In genomic region chr19:50300051-50300450, GRCh38 we compare ENCODE assay signal across 19 cellular contexts. TPM values are rescaled to one million over a fixed set of nuclear protein-coding genes. Genes with fewer than 3 reads are reported as not detected.
DNase-seq lines count a peak whose midpoint lies in the region; ATAC-seq, FAIRE-seq and TF ChIP-seq lines count a peak whose summit lies in the region.
"Had no signal": no experiment of that assay in that cellular context is flagged by ENCODE, and none has a peak within 500 bp of the region (broad histone marks: within the 10 kb centered on the region; RNA-seq: fewer than 3 reads in every experiment).

No MANE protein-coding gene starts in this region.

- no peaks in the 10 kb centered on the region for H3K27me3 Mint-ChIP-seq in type B pancreatic cell

- no peak overlapping the region for H3K27ac ChIP-seq in K562 (ENCODE audit: extremely low read depth, low read depth, low read length)
- H3K27ac ChIP-seq: PC-9, SJSA1 had no signal

- WGBS in K562 (ENCODE audit: insufficient coverage, low coverage, missing lambda C conversion rate) = 0% methylated on average over 2 of the region's 2 CpGs

- H3K27me3 ChIP-seq in K562 (ENCODE audit: control insufficient read depth in 2 of 2, insufficient read depth in 2 of 2, low read length in 2 of 2) = peaks cover 13 to 23% of the 10 kb centered on the region in 2 experiments
- H3K27me3 ChIP-seq: BLaER1 treated with 17β-estradiol and CSF1 and Interleukin-3, amounts not matched to agents 10 nM and 100 nM had no signal

- no peak overlapping the region for H2AFZ ChIP-seq in K562 (ENCODE audit: low read depth, low read length)
- H2AFZ ChIP-seq: PC-9 had no signal

- peaks cover 4% of the 10 kb centered on the region for H3K36me3 Mint-ChIP-seq in type B pancreatic cell

- TF ChIP-seq CTCF in K562 (IDR thresholded peaks at IDR 0.05 in 2 of 3, conservative IDR thresholded peaks at IDR 0.05 in 1 of 3; ENCODE audit: insufficient read depth in 2 of 3, low read depth in 1 of 3, low read length in 3 of 3) (no peak), foreskin fibroblast (IDR thresholded peaks at IDR 0.05; ENCODE audit: low read depth, low read length) (no peak), type B pancreatic cell (conservative IDR thresholded peaks at IDR 0.05) (no peak)

- no peaks in the 10 kb centered on the region for H3K9me1 ChIP-seq in K562 (ENCODE audit: control insufficient read depth, insufficient read depth, low read length)

- H3K79me2 ChIP-seq in K562 (ENCODE audit: control insufficient read depth, insufficient read depth, low read length) = no peaks in the 10 kb centered on the region

- intact Hi-C loops in K562 (cut with micrococcal nuclease) = no loop called here

- ATAC-seq in K562 = no peak
- ATAC-seq in HG03460 (IDR thresholded peaks at IDR 0.05; ENCODE audit: unreplicated experiment) = no peak

- H3K9me3 Mint-ChIP-seq in type B pancreatic cell = no peaks in the 10 kb centered on the region
- H3K9me3 Mint-ChIP-seq: H9 had no signal

- no peak for TF ChIP-seq EP300 in K562 (IDR thresholded peaks at IDR 0.05; ENCODE audit: low read length)

- no peak overlapping the region for H3K4me2 ChIP-seq in K562 (ENCODE audit: insufficient read depth, low read length)

- peaks cover 0 to 3% of the 10 kb centered on the region in 2 experiments; a peak in 3 of 5 replicates for H3K4me1 ChIP-seq in K562 (replicated peaks in 1 of 2; ENCODE audit: control insufficient read depth in 2 of 2, insufficient read depth in 2 of 2, low read length in 2 of 2)

- no peak overlapping the region for H3K4me3 Mint-ChIP-seq in type B pancreatic cell
- H3K4me3 Mint-ChIP-seq: H9 had no signal

- H3K4me1 Mint-ChIP-seq in type B pancreatic cell (ENCODE audit: unreplicated experiment) = no peaks in the 10 kb centered on the region
- H3K4me1 Mint-ChIP-seq: H9 had no signal

- H3K4me3 ChIP-seq in K562 (no peak overlapping the region), foreskin fibroblast (ENCODE audit: low read depth in 1 of 2, low read length in 2 of 2) (no peak overlapping the region)
- H3K4me3 ChIP-seq: BLaER1 treated with 17β-estradiol and CSF1 and Interleukin-3, amounts not matched to agents 10 nM and 100 nM; PC-9; SJSA1 had no signal

- no peaks in the 10 kb centered on the region for H3K9me3 ChIP-seq in K562 (replicated peaks; ENCODE audit: control insufficient read depth, insufficient read depth, low read depth, low read length)
- H3K9me3 ChIP-seq: SJSA1 had no signal

- DNase-seq in HCEC 1CT = peak; percentile 11
- DNase-seq in K562 (ENCODE audit: extremely low read depth in 1 of 4, low spot score in 3 of 4) = no peak
- DNase-seq in foreskin fibroblast = peak; percentile 34 to 40
- DNase-seq in type B pancreatic cell (ENCODE audit: extremely low spot score, unreplicated experiment) = no peak
- DNase-seq in T-helper 2 cell = no peak
- DNase-seq in activated gamma-delta T cell treated with Interleukin-2 at 50 U/mL for 16 hours = no peak
- DNase-seq: DMS79 treated with DMSO at 0.1 percent for 48 hours, H9, MM.1S, NCI-H1105, NCI-H1694, NCI-H2227 treated with DMSO at 0.1 percent for 48 hours, NCI-H524, PC-9 had no signal

- CTCF ChIA-PET in K562 (lab: Yijun Ruan, JAX; ENCODE audit: low intra/inter-chr PET ratio) = no interaction called here

- peak; percentile 75 for FAIRE-seq in K562 (lab: Jason Lieb, UNC)
- FAIRE-seq: G401.6 had no signal

- POLR2A ChIA-PET in K562 (lab: Yijun Ruan, JAX) = no interaction called here

- TF ChIP-seq POLR2A in K562 (conservative IDR thresholded peaks at IDR 0.05) = no peak

- no peak for TF ChIP-seq RAD21 in K562 (CRISPR knock-in tag; conservative IDR thresholded peaks at IDR 0.05 in 1 of 2, IDR thresholded peaks at IDR 0.05 in 1 of 2)

- 0 out of 2 replicates have a peak, but pooled peaks cover 4% of the 10 kb centered on the region for H4K20me1 ChIP-seq in K562 (replicated peaks; ENCODE audit: control insufficient read depth, insufficient read depth, low read length)
- H4K20me1 ChIP-seq: BLaER1 treated with 17β-estradiol and CSF1 and Interleukin-3, amounts not matched to agents 10 nM and 100 nM had no signal

- in situ Hi-C loops in K562 (cut with MboI) = no loop called here

- peak overlapping the region; percentile 4 for H3K27ac Mint-ChIP-seq in type B pancreatic cell
- H3K27ac Mint-ChIP-seq: H9 had no signal

- H3K36me3 ChIP-seq in K562 (ENCODE audit: control insufficient read depth, insufficient read depth, low read length) = no peaks in the 10 kb centered on the region
- H3K36me3 ChIP-seq: BLaER1 treated with 17β-estradiol and CSF1 and Interleukin-3, amounts not matched to agents 10 nM and 100 nM; SJSA1 had no signal

- BruUV-seq in K562 (replicated peaks; lab: Mats Ljungman, UMichigan) = no TSS peak

- H3K9ac ChIP-seq in K562 (ENCODE audit: insufficient read depth in 1 of 2, low read depth in 2 of 2, low read length in 2 of 2) = no peak overlapping the region

TF ChIP-seq in K562, 482 proteins besides CTCF, POLR2A, EP300 and RAD21:
- peak; percentile 71 for TF ChIP-seq EGR1 (conservative IDR thresholded peaks at IDR 0.05)
- no peak for TF ChIP-seq CEBPZ (IDR thresholded peaks at IDR 0.05; ENCODE audit: borderline replicate concordance, low read depth, low read length)
TF ChIP-seq in K562: peak in this region for 1.

RNA-seq across cellular contexts. Expression of gene KCNC3, which starts 29.1 kb away (rescaled TPM):
- total RNA-seq in K562 (2011; cell fraction: chromatin; rRNA removed; ENCODE audit: low replicate concordance) = 19.8 and 38.5 TPM in 2 replicates
- total RNA-seq in K562 (2011; cell fraction: nucleolus; rRNA removed) = 17.0 and 18.4 TPM in 2 replicates
- 18.8 and 48.6 TPM in 2 replicates for total RNA-seq in K562 (2011; cell fraction: nucleoplasm; rRNA removed)
- 1.8 and 4.0 TPM in 2 replicates for total RNA-seq in K562 (2014; rRNA removed)
- total RNA-seq in K562 (2014; rRNA removed; fragmentation: Illumina TruSeq; extraction: Trizol) = 1.4 and 1.7 TPM in 2 replicates
- 2.1 and 3.0 TPM in 2 replicates for total RNA-seq in K562 (2015; rRNA removed; fragmentation: Illumina TruSeq; extraction: Trizol)
- total RNA-seq in K562 (2021) = 20.2 and 26.2 TPM in 2 replicates
- 2.0 and 3.7 TPM in 2 replicates for polyA plus RNA-seq in K562 (2011; rRNA removed)
- 2.0 and 2.7 TPM in 2 replicates for polyA plus RNA-seq in K562 (2011; cell fraction: cytosol; rRNA removed)
- polyA plus RNA-seq in K562 (2011; cell fraction: nucleus; rRNA removed) = 12.7 and 28.1 TPM in 2 replicates
- 10.3 and 13.2 TPM in 2 replicates for polyA plus RNA-seq in K562 (2012)
- 14.9 and 16.4 TPM in 2 replicates for polyA plus RNA-seq in K562 (2014; fragmentation: Illumina TruSeq; extraction: Trizol)
- polyA plus RNA-seq in K562 (2014; fragmentation: Nextera tagmentation; extraction: Ambion mirVana) = under 1 TPM; 0.03 to 0.06 TPM
- 13.2 and 14.2 TPM in 2 replicates for polyA plus RNA-seq in K562 (2014; rRNA removed)
- polyA minus RNA-seq in K562 (2011; rRNA and poly(A)+ RNA removed) = 1.2 and 2.0 TPM in 2 replicates
- 8.9 and 10.9 TPM in 2 replicates for polyA minus RNA-seq in K562 (2011; cell fraction: cytosol; rRNA and poly(A)+ RNA removed)
- 7.8 and 7.9 TPM in 2 replicates for polyA minus RNA-seq in K562 (2011; cell fraction: nucleus; rRNA and poly(A)+ RNA removed)
- total RNA-seq in type B pancreatic cell (ENCODE audit: low replicate concordance) = 9.5 and 11.2 TPM in 2 replicates
- total RNA-seq: LHCN-M2, SJSA1 had no signal

Comparison
In these comparisons a context has a peak if more than half of its experiments do, and no peak if none do; other contexts are left out.
1. DNase-seq: peak in HCEC 1CT (single experiment) and foreskin fibroblast (2 of 2); none in K562 (0 of 4), type B pancreatic cell (single experiment), T-helper 2 cell (0 of 5) and activated gamma-delta T cell treated with Interleukin-2 at 50 U/mL for 16 hours (single experiment).